ENCODE assay signal across 8 cellular contexts in genomic region chr11:2421996-2422395, GRCh38. TPM values are rescaled to one million over a fixed set of nuclear protein-coding genes. Genes with fewer than 3 reads are reported as not detected.
"Had no signal": no experiment of that assay in that cellular context is flagged by ENCODE, and none has a peak within 500 bp of the region (broad histone marks: within the 10 kb centered on the region; RNA-seq: fewer than 3 reads in every experiment).

No MANE protein-coding gene starts in this region.

- DNase-seq: H9, HCEC 1CT had no signal

- H3K27ac ChIP-seq: HL-60 had no signal

- H3K4me2 ChIP-seq: GM23338 had no signal

- ATAC-seq: GM23338, HepG2 had no signal

- H3K4me3 ChIP-seq: GM23338 had no signal

- H2AFZ ChIP-seq: GM23338 had no signal

RNA-seq across cellular contexts. Expression of gene TRPM5, which starts 22.3 kb away (rescaled TPM):
- total RNA-seq: GM23338, H1, HepG2 had no signal
- polyA plus RNA-seq: GM23338, IgD-negative memory B cell had no signal

RNA-seq across cellular contexts. Expression of gene KCNQ1, which starts 22.8 kb away (rescaled TPM):
- total RNA-seq: HT1080 had no signal

RNA-seq across cellular contexts. Expression of gene CD81, which starts 44.9 kb away (rescaled TPM):
- total RNA-seq: HepG2 had no signal
- polyA plus RNA-seq: HepG2 had no signal
